ENCODE assay signal across 30 cellular contexts in genomic region chr10:18829259-18829658, GRCh38.
"Had no signal": no experiment of that assay in that cellular context is flagged by ENCODE, and none has a peak within 500 bp of the region (broad histone marks: within the 10 kb centered on the region; RNA-seq: fewer than 3 reads in every experiment).

No MANE protein-coding gene starts in this region.

- H3K27ac ChIP-seq: SJCRH30, SK-N-MC, WERI-Rb-1 had no signal

- H3K36me3 ChIP-seq: MG63, SJCRH30, WERI-Rb-1 had no signal

- H3K9me3 ChIP-seq: MG63, SJCRH30 had no signal

- ATAC-seq: activated CD8-positive, alpha-beta memory T cell treated with anti-CD3 and anti-CD28 coated beads, Interleukin-2, amount 10 ng/mL, durations not matched to agents 7 days and 5 days; activated naive CD8-positive, alpha-beta T cell treated with anti-CD3 and anti-CD28 coated beads, Interleukin-2, amount 50 U/mL, for 24 hours; Panc1 had no signal

- H3K4me3 ChIP-seq: MG63, SJCRH30, SK-N-MC had no signal

- H3K4me1 ChIP-seq: SJCRH30 had no signal

- DNase-seq: activated CD4-positive, alpha-beta memory T cell treated with anti-CD3 and anti-CD28 coated beads, Interleukin-2, amount 10 ng/mL, durations not matched to agents 7 days and 5 days; activated CD4-positive, alpha-beta T cell treated with anti-CD3 and anti-CD28 coated beads for 1 hour; activated CD4-positive, alpha-beta T cell treated with anti-CD3 and anti-CD28 coated beads for 48 hours; activated CD4-positive, CD25-positive, alpha-beta regulatory T cell; activated CD8-positive, alpha-beta memory T cell treated with anti-CD3 and anti-CD28 coated beads for 24 hours; activated CD8-positive, alpha-beta memory T cell treated with anti-CD3 and anti-CD28 coated beads, Interleukin-2, amount 10 ng/mL, durations not matched to agents 7 days and 5 days; activated CD8-positive, alpha-beta memory T cell treated with anti-CD3 and anti-CD28 coated beads, Interleukin-2, amount 50 U/mL, for 48 hours; activated effector memory CD4-positive, alpha-beta T cell treated with Interleukin-2 at 50 U/mL for 16 hours; activated naive CD4-positive, alpha-beta T cell treated with anti-CD3 and anti-CD28 coated beads, Interleukin-2, amount 10 ng/mL, durations not matched to agents 7 days and 5 days; activated naive CD8-positive, alpha-beta T cell treated with anti-CD3 and anti-CD28 coated beads, Interleukin-2, amount 50 U/mL, for 24 hours; activated T-cell treated with anti-CD3 and anti-CD28 coated beads, Interleukin-2, amount 50 U/mL, for 48 hours; anterior cingulate cortex; caudate nucleus; cerebellar nuclear complex; Kasumi-1; KG1; MG63; NCI-H1048; NCI-H1105 treated with DMSO at 0.1 percent for 48 hours; NCI-H187; NCI-H2029 treated with DMSO at 0.1 percent for 48 hours; NCI-H2171; NCI-H524 treated with DMSO at 0.1 percent for 48 hours; NCI-H82; SHP77; SJCRH30; T1000; WERI-Rb-1 had no signal

- H3K27me3 ChIP-seq: MG63, SJCRH30 had no signal
